1 cellular context compared by ENCODE assay signal in genomic region chr3:125375950-125376679, GRCh38.
A peak's percentile ranks its signal among the peaks of the same experiment; 100 is the strongest.
TF ChIP-seq lines count a peak whose summit lies in the region.

No MANE protein-coding gene starts in this region.

TF ChIP-seq in GM12878, 131 proteins besides CTCF, POLR2A, EP300 and RAD21 (continued from another document):
- TF ChIP-seq, protein P1, sequence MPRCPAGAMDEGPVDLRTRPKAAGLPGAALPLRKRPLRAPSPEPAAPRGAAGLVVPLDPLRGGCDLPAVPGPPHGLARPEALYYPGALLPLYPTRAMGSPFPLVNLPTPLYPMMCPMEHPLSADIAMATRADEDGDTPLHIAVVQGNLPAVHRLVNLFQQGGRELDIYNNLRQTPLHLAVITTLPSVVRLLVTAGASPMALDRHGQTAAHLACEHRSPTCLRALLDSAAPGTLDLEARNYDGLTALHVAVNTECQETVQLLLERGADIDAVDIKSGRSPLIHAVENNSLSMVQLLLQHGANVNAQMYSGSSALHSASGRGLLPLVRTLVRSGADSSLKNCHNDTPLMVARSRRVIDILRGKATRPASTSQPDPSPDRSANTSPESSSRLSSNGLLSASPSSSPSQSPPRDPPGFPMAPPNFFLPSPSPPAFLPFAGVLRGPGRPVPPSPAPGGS (IDR thresholded peaks at IDR 0.05; ENCODE audit: borderline replicate concordance, insufficient read depth, low read depth, low read length, poor library complexity, severe bottlenecking), result peak; percentile 83
